27 cellular contexts compared by ENCODE assay signal in genomic region chr10:129892571-129893045, GRCh38.
DNase-seq lines count a peak whose midpoint lies in the region; ATAC-seq, FAIRE-seq and TF ChIP-seq lines count a peak whose summit lies in the region.
"Had no signal": no experiment of that assay in that cellular context is flagged by ENCODE, and none has a peak within 500 bp of the region (broad histone marks: within the 10 kb centered on the region; RNA-seq: fewer than 3 reads in every experiment).

No MANE protein-coding gene starts in this region.

- H3K4me3 ChIP-seq in esophagus squamous epithelium, result no peak overlapping the region
- H3K4me3 ChIP-seq in right cardiac atrium (ENCODE audit: low read length), result peak overlapping the region; percentile 3
- peak overlapping the region in 1 of 3 donors; percentile 40 for H3K4me3 ChIP-seq in skeletal muscle tissue (ENCODE audit: low read length in 3 of 3)
- no peak overlapping the region for H3K4me3 ChIP-seq in left lung

- H3K4me1 ChIP-seq in esophagus squamous epithelium, result peaks cover 0 to 5% (median 0%) of the 10 kb centered on the region in 3 donors
- H3K4me1 ChIP-seq in right cardiac atrium (ENCODE audit: control insufficient read depth, insufficient read depth, low read length), result peaks cover 6% of the 10 kb centered on the region
- H3K4me1 ChIP-seq in skeletal muscle tissue (ENCODE audit: control insufficient read depth in 3 of 3, insufficient read depth in 3 of 3, low read length in 3 of 3), result peaks cover 24 to 28% (median 27%) of the 10 kb centered on the region in 3 donors
- no peaks in the 10 kb centered on the region for H3K4me1 ChIP-seq in left lung

- WGBS in esophagus squamous epithelium, 2 donors, result 70 to 87% methylated on average over 17 of the region's 17 CpGs
- 24% methylated on average over 17 of the region's 17 CpGs for WGBS in right cardiac atrium

- peaks cover 0 to 36% (median 0%) of the 10 kb centered on the region in 4 donors for H3K27me3 ChIP-seq in esophagus squamous epithelium
- H3K27me3 ChIP-seq in right cardiac atrium (ENCODE audit: control insufficient read depth, insufficient read depth), result no peaks in the 10 kb centered on the region
- H3K27me3 ChIP-seq in skeletal muscle tissue (ENCODE audit: control insufficient read depth in 3 of 3, insufficient read depth in 3 of 3, low read length in 3 of 3), result no peaks in the 10 kb centered on the region
- H3K27me3 ChIP-seq in left lung, result peaks cover 21 to 49% of the 10 kb centered on the region in 2 donors

- no peak for TF ChIP-seq CTCF in esophagus squamous epithelium (IDR thresholded peaks at IDR 0.05)
- TF ChIP-seq CTCF in left lung (IDR thresholded peaks at IDR 0.05), result no peak

- DNase-seq in NCI-H1417 (lab: John Stamatoyannopoulos, UW) (peak in 2 of 3 experiments; percentile 28 to 57), NCI-H1417 treated with DMSO at 0.1 percent for 48 hours (lab: John Stamatoyannopoulos, UW) (no peak), esophagus squamous epithelium (lab: John Stamatoyannopoulos, UW) (no peak), right cardiac atrium (peak in 1 of 3 donors; percentile 59), GM12891 (ENCODE audit: insufficient read length, low spot score) (no peak), left lung (no peak)
- no peak for DNase-seq in activated CD8-positive, alpha-beta memory T cell treated with anti-CD3 and anti-CD28 coated beads, Interleukin-2, amount 50 U/mL, for 48 hours
- DNase-seq: activated CD4-positive, CD25-positive, alpha-beta regulatory T cell treated with anti-CD3 and anti-CD28 coated beads, Interleukin-2, amount 50 U/mL, for 72 hours; activated gamma-delta T cell treated with Interleukin-2 at 50 U/mL for 16 hours; activated T-cell treated with anti-CD3 and anti-CD28 coated beads, Interleukin-2, amount 50 U/mL, for 1 hour; amniotic stem cell; DMS79; head of caudate nucleus; HFFc6; Kasumi-1; left colon; naive thymus-derived CD4-positive, alpha-beta T cell; NCI-H2029; PC-3; SHP77 treated with DMSO at 0.1 percent for 48 hours; substantia nigra; T-cell had no signal

- H3K36me3 ChIP-seq in esophagus squamous epithelium, result no peaks in the 10 kb centered on the region
- peaks cover 0 to 4% (median 0%) of the 10 kb centered on the region in 3 donors for H3K36me3 ChIP-seq in skeletal muscle tissue (ENCODE audit: control insufficient read depth in 3 of 3, insufficient read depth in 3 of 3, low read length in 3 of 3)
- no peaks in the 10 kb centered on the region for H3K36me3 ChIP-seq in left lung

- H3K27ac ChIP-seq in esophagus squamous epithelium, result peak overlapping the region in 3 of 4 donors; percentile 32 to 43 (median 39)
- peak overlapping the region; percentile 53 for H3K27ac ChIP-seq in right cardiac atrium (ENCODE audit: low read length)
- peak overlapping the region; percentile 65 for H3K27ac ChIP-seq in skeletal muscle tissue (ENCODE audit: low read depth, low read length)
- no peak overlapping the region for H3K27ac ChIP-seq in left lung
- H3K27ac ChIP-seq: HL-60 had no signal

- intact Hi-C loops in esophagus squamous epithelium (cut with DNase I) (no loop called here), right cardiac atrium (cut with DNase I) (loop anchor here in 3 of 4 donors (5.0 to 10.0 kb wide), 3 partner anchors 52 to 70 kb away; partner anchors contain the start of gene EBF3 (in 1 of the 3)), left lung (cut with DNase I) (no loop called here)

- ATAC-seq in right cardiac atrium (peak in 1 of 2 donors; percentile 54), left lung (no peak)
- ATAC-seq: left colon; naive thymus-derived CD4-positive, alpha-beta T cell; PC-3; T-cell had no signal

- TF ChIP-seq POLR2A in esophagus squamous epithelium (IDR thresholded peaks at IDR 0.05) (no peak), GM12891 (IDR thresholded peaks at IDR 0.05; ENCODE audit: low read depth, low read length) (no peak)

- no peaks in the 10 kb centered on the region for H3K9me3 ChIP-seq in esophagus squamous epithelium
- no peaks in the 10 kb centered on the region for H3K9me3 ChIP-seq in right cardiac atrium (ENCODE audit: control insufficient read depth, low read length)
- no peaks in the 10 kb centered on the region for H3K9me3 ChIP-seq in skeletal muscle tissue (ENCODE audit: control insufficient read depth in 3 of 3, low read length in 3 of 3)
- H3K9me3 ChIP-seq in left lung, result no peaks in the 10 kb centered on the region

- H3K9ac ChIP-seq in skeletal muscle tissue (ENCODE audit: low read depth in 1 of 3, low read length in 3 of 3), result peak overlapping the region in 1 of 3 donors; percentile 43

- no peak for FAIRE-seq in GM12891 (lab: Jason Lieb, UNC)
- FAIRE-seq: bronchial epithelial cell, endometrium, urothelium cell line had no signal

TF ChIP-seq in GM12891, 5 proteins besides CTCF, POLR2A, EP300 and RAD21:
- TF ChIP-seq PAX5 (IDR thresholded peaks at IDR 0.05; ENCODE audit: insufficient read depth, low read length, severe bottlenecking), result no peak

Comparison
In these comparisons a context has a peak if more than half of its experiments do, and no peak if none do; other contexts are left out.
1. DNase-seq: peak in NCI-H1417 (2 of 3); none in NCI-H1417 treated with DMSO at 0.1 percent for 48 hours (single experiment), esophagus squamous epithelium (single experiment), activated CD8-positive, alpha-beta memory T cell treated with anti-CD3 and anti-CD28 coated beads, Interleukin-2, amount 50 U/mL, for 48 hours (single experiment), GM12891 (single experiment) and left lung (0 of 2).
2. H3K27ac ChIP-seq: peak in esophagus squamous epithelium (3 of 4), right cardiac atrium (single experiment) and skeletal muscle tissue (single experiment); none in left lung (0 of 2).
3. intact Hi-C loops: an anchor here in right cardiac atrium (5.0 to 10.0 kb wide); none called in esophagus squamous epithelium and left lung.